7 cellular contexts compared by ENCODE assay signal in genomic region chr1:94926365-94926914, GRCh38. TPM values are rescaled to one million over a fixed set of nuclear protein-coding genes. Genes with fewer than 3 reads are reported as not detected.
DNase-seq lines count a peak whose midpoint lies in the region; ATAC-seq and TF ChIP-seq lines count a peak whose summit lies in the region.

No MANE protein-coding gene starts in this region.

- peak; percentile 67 for DNase-seq in EL
- no peak for DNase-seq in HL-60 (ENCODE audit: low read depth in 1 of 2, low spot score in 1 of 2)
- peak; percentile 32 for DNase-seq in activated CD4-positive, CD25-positive, alpha-beta regulatory T cell treated with anti-CD3 and anti-CD28 coated beads, Interleukin-2, amount 50 U/mL, for 72 hours
- DNase-seq in upper lobe of right lung: peak; percentile 82

- peak overlapping the region; percentile 81 for H3K9ac ChIP-seq in mucosa of stomach (ENCODE audit: low read length)

- H3K36me3 ChIP-seq in mucosa of stomach (ENCODE audit: control insufficient read depth, insufficient read depth, low read length) (no peaks in the 10 kb centered on the region), upper lobe of right lung (no peaks in the 10 kb centered on the region)

- H3K27ac ChIP-seq in HL-60 (replicated peaks) (no peak overlapping the region), upper lobe of right lung (peak overlapping the region; percentile 96)

- H3K4me3 ChIP-seq in HL-60 (replicated peaks; ENCODE audit: insufficient read depth, low read length): peak overlapping the region; percentile 29
- peak overlapping the region; percentile 38 for H3K4me3 ChIP-seq in mucosa of stomach (ENCODE audit: low read length)
- peak overlapping the region; percentile 73 for H3K4me3 ChIP-seq in upper lobe of right lung

- peak; percentile 19 for ATAC-seq in GM19467 (IDR thresholded peaks at IDR 0.05; ENCODE audit: unreplicated experiment)
- ATAC-seq in esophagus mucosa: peak; percentile 45
- peak; percentile 56 for ATAC-seq in upper lobe of right lung

- H3K9me3 ChIP-seq in mucosa of stomach (ENCODE audit: control insufficient read depth, low read length) (no peaks in the 10 kb centered on the region), upper lobe of right lung (no peaks in the 10 kb centered on the region)

- H3K27me3 ChIP-seq in HL-60 (ENCODE audit: insufficient read depth, poor library complexity, severe bottlenecking): peaks cover 54% of the 10 kb centered on the region
- H3K27me3 ChIP-seq in mucosa of stomach (ENCODE audit: control insufficient read depth, insufficient read depth, low read length): peaks cover 3% of the 10 kb centered on the region
- H3K27me3 ChIP-seq in upper lobe of right lung: no peaks in the 10 kb centered on the region

- intact Hi-C loops in upper lobe of right lung (cut with DNase I): loop anchor here (10.0 kb wide), 1 partner anchor 72 kb away; no protein-coding TSS in a partner anchor

- TF ChIP-seq CTCF in HL-60 (IDR thresholded peaks at IDR 0.05; ENCODE audit: insufficient read depth, low read length) (no peak), upper lobe of right lung (IDR thresholded peaks at IDR 0.05) (peak; percentile 51)

- H3K4me1 ChIP-seq in mucosa of stomach (ENCODE audit: control insufficient read depth, insufficient read depth, low read length) (peaks cover 19% of the 10 kb centered on the region), upper lobe of right lung (peaks cover 43% of the 10 kb centered on the region)

RNA-seq across cellular contexts. Expression of gene CNN3, which starts 0.5 kb away (rescaled TPM):
- total RNA-seq in esophagus mucosa: 136 TPM
- 215 TPM for total RNA-seq in upper lobe of right lung

Comparison
In these comparisons a context has a peak if more than half of its experiments do, and no peak if none do; other contexts are left out.
1. DNase-seq: peak in EL (single experiment), activated CD4-positive, CD25-positive, alpha-beta regulatory T cell treated with anti-CD3 and anti-CD28 coated beads, Interleukin-2, amount 50 U/mL, for 72 hours (single experiment) and upper lobe of right lung (single experiment); none in HL-60 (0 of 2).
2. Peak in every context shown above with its lines, with median percentiles within 50 percentile points of each other: ATAC-seq and H3K4me3 ChIP-seq.